26 cellular contexts compared by ENCODE assay signal in the genomic region with DNA sequence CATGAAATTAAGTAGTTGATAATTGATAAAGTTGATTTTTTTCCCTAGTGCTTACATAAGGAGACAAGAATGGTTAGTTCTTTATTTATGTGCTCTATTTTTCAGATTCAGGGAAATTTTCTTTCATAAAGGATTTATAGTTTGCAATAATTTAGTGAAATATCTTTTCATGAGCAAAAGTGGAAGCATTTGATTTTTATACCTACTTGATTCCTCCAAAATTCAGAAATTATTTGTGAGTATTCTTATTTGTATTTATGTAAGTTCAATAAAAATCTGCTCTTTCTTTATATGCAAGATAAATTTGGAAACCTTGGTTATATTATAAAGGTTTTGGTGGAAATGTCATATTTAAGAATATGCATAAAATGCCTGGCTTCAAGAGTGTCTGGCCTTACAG. TPM values are rescaled to one million over a fixed set of nuclear protein-coding genes. Genes with fewer than 3 reads are reported as not detected.
DNase-seq lines count a peak whose midpoint lies in the region; ATAC-seq, FAIRE-seq and TF ChIP-seq lines count a peak whose summit lies in the region.
"Had no signal": no experiment of that assay in that cellular context is flagged by ENCODE, and none has a peak within 500 bp of the region (broad histone marks: within the 10 kb centered on the region; RNA-seq: fewer than 3 reads in every experiment).

No MANE protein-coding gene starts in this region.

- FAIRE-seq in A204.1 (lab: Jason Lieb, UNC): peak; percentile 39
- FAIRE-seq in colon (lab: Jason Lieb, UNC): peak; percentile 10
- FAIRE-seq in GM12892 (lab: Jason Lieb, UNC): no peak
- FAIRE-seq: A549, D721Med, GM12878, GM18507, H1 had no signal

- no peak overlapping the region for H3K27ac ChIP-seq in OCI-LY7 (ENCODE audit: low read depth, low read length, poor library complexity, severe bottlenecking)
- H3K27ac ChIP-seq: 22Rv1; A549; BLaER1 treated with 17β-estradiol and CSF1 and Interleukin-3, amounts not matched to agents 10 nM and 100 nM; GM23248 had no signal

- no peaks in the 10 kb centered on the region for H3K36me3 ChIP-seq in OCI-LY7 (ENCODE audit: insufficient read depth, low read length)
- H3K36me3 ChIP-seq: BE2C had no signal

- H3K4me2 ChIP-seq in OCI-LY7 (ENCODE audit: low read length): no peak overlapping the region
- H3K4me2 ChIP-seq: A549; BLaER1 treated with 17β-estradiol and CSF1 and Interleukin-3, amounts not matched to agents 10 nM and 100 nM had no signal

- no peaks in the 10 kb centered on the region for H3K9me2 ChIP-seq in OCI-LY7 (ENCODE audit: insufficient read depth, low read length)

- no peak for TF ChIP-seq POLR2A in GM12892 (IDR thresholded peaks at IDR 0.05; ENCODE audit: low read depth, low read length)

- intact Hi-C loops in OCI-LY7 (cut with micrococcal nuclease; ENCODE audit: unreplicated experiment): no loop called here

- H3K4me3 ChIP-seq in OCI-LY7 (ENCODE audit: low read depth, low read length, poor library complexity, severe bottlenecking): no peak overlapping the region
- H3K4me3 ChIP-seq: A549; BLaER1 treated with 17β-estradiol and CSF1 and Interleukin-3, amounts not matched to agents 10 nM and 100 nM; GM12878; GM23248 had no signal

- CTCF ChIA-PET in OCI-LY7 (lab: Charles Lee; ENCODE audit: unreplicated experiment): no interaction called here

- DNase-seq in OCI-LY7 (ENCODE audit: low spot score) (peak; percentile 6), NCI-H2171 (lab: John Stamatoyannopoulos, UW) (no peak), GM12892 (ENCODE audit: insufficient read length) (no peak)
- DNase-seq: ACHN; AML-193; BE2C; CD4-positive, alpha-beta T cell; CD8-positive, alpha-beta memory T cell; DMS 273 treated with DMSO at 0.1 percent for 48 hours; DMS79; EL; GDM1; GM23248; H9; HFFc6 had no signal

- H3K9me3 ChIP-seq in OCI-LY7 (ENCODE audit: low read length): peaks cover 31% of the 10 kb centered on the region
- H3K9me3 ChIP-seq: A549, BE2C had no signal

- no peaks in the 10 kb centered on the region for H4K20me1 ChIP-seq in OCI-LY7 (ENCODE audit: insufficient read depth, low read length)
- H4K20me1 ChIP-seq: BLaER1 treated with 17β-estradiol and CSF1 and Interleukin-3, amounts not matched to agents 10 nM and 100 nM had no signal

- TF ChIP-seq CTCF in OCI-LY7 (conservative IDR thresholded peaks at IDR 0.05; ENCODE audit: low read length): no peak

- ATAC-seq in HG02642 (IDR thresholded peaks at IDR 0.05; ENCODE audit: poor library complexity, unreplicated experiment): no peak
- ATAC-seq: A549, GM12878, HCT116 had no signal

- H2AFZ ChIP-seq in OCI-LY7 (ENCODE audit: low read length): no peak overlapping the region
- H2AFZ ChIP-seq: GM23248 had no signal

- H3K4me1 ChIP-seq in OCI-LY7 (ENCODE audit: insufficient read depth, low read length, poor library complexity, severe bottlenecking): no peaks in the 10 kb centered on the region
- H3K4me1 ChIP-seq: A549; BE2C; BLaER1 treated with 17β-estradiol and CSF1 and Interleukin-3, amounts not matched to agents 10 nM and 100 nM had no signal

- BruUV-seq in OCI-LY7 (replicated peaks; lab: Mats Ljungman, UMichigan): no TSS peak

- POLR2A ChIA-PET in OCI-LY7 (lab: Charles Lee): no interaction called here

- no peaks in the 10 kb centered on the region for H3K79me2 ChIP-seq in OCI-LY7 (ENCODE audit: insufficient read depth, low read depth, low read length)

RNA-seq across cellular contexts. Expression of gene SLCO2A1, which starts 14.7 kb away (rescaled TPM):
- total RNA-seq in OCI-LY7 (2014; rRNA removed; shearing (Covaris generic)): not detected in 2 replicates
- not detected in 2 replicates for total RNA-seq in OCI-LY7 (2022)
- polyA plus RNA-seq in GM12892 (2012; ENCODE audit: missing spikeins): not detected
- total RNA-seq: CD4-positive, alpha-beta T cell; CD8-positive, alpha-beta memory T cell had no signal
- polyA plus RNA-seq: CD8-positive, alpha-beta memory T cell; GM12878 had no signal
